29 cellular contexts compared by ENCODE assay signal in genomic region chr3:94258851-94259250, GRCh38.
"Had no signal": no experiment of that assay in that cellular context is flagged by ENCODE, and none has a peak within 500 bp of the region (broad histone marks: within the 10 kb centered on the region; RNA-seq: fewer than 3 reads in every experiment).

No MANE protein-coding gene starts in this region.

- H3K36me3 ChIP-seq: lower lobe of right lung, pancreas, prostate gland, stomach, thyroid gland, transverse colon, upper lobe of right lung, uterus had no signal

- DNase-seq: kidney glomerular epithelial cell; left cardiac atrium; lower lobe of right lung; midbrain; mucosa of descending colon; naive thymus-derived CD4-positive, alpha-beta T cell; pancreas; posterior cingulate gyrus; retina; right cardiac atrium; stimulated activated CD4-positive, alpha-beta T cell treated with anti-CD3 and anti-CD28 coated beads, Interleukin-12 subunit alpha, Interleukin-12 subunit beta, amount 100 ng/mL, for 4 hours; stimulated activated CD4-positive, alpha-beta T cell treated with anti-CD3 and anti-CD28 coated beads, Interleukin-15, amount 100 ng/mL, for 24 hours; stimulated activated CD4-positive, alpha-beta T cell treated with anti-CD3 and anti-CD28 coated beads, Interleukin-2, amount 100 ng/mL, for 24 hours; stimulated activated CD4-positive, alpha-beta T cell treated with anti-CD3 and anti-CD28 coated beads, Interleukin-4, amount 100 ng/mL, for 1 hour; stimulated activated naive B cell treated with anti-CD40 and anti-IgM and Interleukin-4, amounts not matched to agents 10 μg/mL and 1 μg/mL and 100 μg/mL, for 72 hours; stimulated activated naive CD8-positive, alpha-beta T cell treated with anti-CD3 and anti-CD28 coated beads, Interleukin-15, Interleukin-2, amounts not matched to agents 100 U/mL and 50 U/mL, for 24 hours; stomach; testis; thyroid gland; transverse colon; upper lobe of right lung; uterus had no signal

- H3K4me2 ChIP-seq: hepatocyte had no signal

- FAIRE-seq: keratinocyte, pancreas had no signal

- H2AFZ ChIP-seq: hepatocyte had no signal

- H3K27me3 Mint-ChIP-seq: natural killer cell treated with Interleukin-12 subunit alpha and Interleukin-12 subunit beta and Interleukin-15 and Interleukin-18, amount 100 ng/mL, for 72 hours; stimulated activated naive B cell treated with anti-CD40 and anti-IgM and Interleukin-4, amounts not matched to agents 10 μg/mL and 1 μg/mL and 100 μg/mL, for 72 hours had no signal

- H3K4me1 ChIP-seq: lower lobe of right lung, pancreas, prostate gland, stomach, testis, thyroid gland, transverse colon, upper lobe of right lung, uterus had no signal

- H3K27ac ChIP-seq: hepatocyte, lower lobe of right lung, pancreas, prostate gland, skin epidermis, stomach, testis, thyroid gland, transverse colon, upper lobe of right lung, uterus had no signal

- H3K4me1 Mint-ChIP-seq: naive thymus-derived CD4-positive, alpha-beta T cell; stimulated activated naive B cell treated with anti-CD40 and anti-IgM and Interleukin-4, amounts not matched to agents 10 μg/mL and 1 μg/mL and 100 μg/mL, for 72 hours had no signal

- ATAC-seq: left cardiac atrium; left lobe of liver; lower lobe of right lung; mucosa of descending colon; naive thymus-derived CD4-positive, alpha-beta T cell; natural killer cell treated with Interleukin-12 subunit alpha and Interleukin-12 subunit beta and Interleukin-15 and Interleukin-18, amount 100 ng/mL, for 72 hours; pancreas; right cardiac atrium; sciatic nerve; stimulated activated naive B cell treated with anti-CD40 and anti-IgM and Interleukin-4, amounts not matched to agents 10 μg/mL and 1 μg/mL and 100 μg/mL, for 72 hours; stimulated activated naive CD8-positive, alpha-beta T cell treated with anti-CD3 and anti-CD28 coated beads, Interleukin-15, Interleukin-2, amounts not matched to agents 100 U/mL and 50 U/mL, for 24 hours; upper lobe of right lung had no signal

- H3K9me3 ChIP-seq: lower lobe of right lung, mucosa of descending colon, pancreas, prostate gland, stomach, testis, thyroid gland, transverse colon, upper lobe of right lung, uterus had no signal

- H3K4me3 Mint-ChIP-seq: naive thymus-derived CD4-positive, alpha-beta T cell; natural killer cell treated with Interleukin-12 subunit alpha and Interleukin-12 subunit beta and Interleukin-15 and Interleukin-18, amount 100 ng/mL, for 72 hours; stimulated activated naive B cell treated with anti-CD40 and anti-IgM and Interleukin-4, amounts not matched to agents 10 μg/mL and 1 μg/mL and 100 μg/mL, for 72 hours had no signal

- H3K27me3 ChIP-seq: hepatocyte, pancreas, stomach, testis, thyroid gland, transverse colon, upper lobe of right lung, uterus had no signal

- H3K79me2 ChIP-seq: hepatocyte had no signal

- H3K9me3 Mint-ChIP-seq: natural killer cell treated with Interleukin-12 subunit alpha and Interleukin-12 subunit beta and Interleukin-15 and Interleukin-18, amount 100 ng/mL, for 72 hours had no signal

- H3K4me3 ChIP-seq: hepatocyte, lower lobe of right lung, mucosa of descending colon, pancreas, prostate gland, skin epidermis, stomach, testis, thyroid gland, transverse colon, upper lobe of right lung, uterus had no signal

- H3K36me3 Mint-ChIP-seq: naive thymus-derived CD4-positive, alpha-beta T cell; natural killer cell treated with Interleukin-12 subunit alpha and Interleukin-12 subunit beta and Interleukin-15 and Interleukin-18, amount 100 ng/mL, for 72 hours; stimulated activated naive B cell treated with anti-CD40 and anti-IgM and Interleukin-4, amounts not matched to agents 10 μg/mL and 1 μg/mL and 100 μg/mL, for 72 hours had no signal

- H3K27ac Mint-ChIP-seq: natural killer cell treated with Interleukin-12 subunit alpha and Interleukin-12 subunit beta and Interleukin-15 and Interleukin-18, amount 100 ng/mL, for 72 hours; stimulated activated naive B cell treated with anti-CD40 and anti-IgM and Interleukin-4, amounts not matched to agents 10 μg/mL and 1 μg/mL and 100 μg/mL, for 72 hours had no signal
